Comparison of ENCODE assay signal across 1 cellular context in genomic region chr2:32715391-32715841, GRCh38.
TF ChIP-seq lines count a peak whose summit lies in the region.

No MANE protein-coding gene starts in this region.

TF ChIP-seq in GM12878, 131 proteins besides CTCF, POLR2A, EP300 and RAD21 (continued from another document and continues in another):
- TF ChIP-seq, protein P1, sequence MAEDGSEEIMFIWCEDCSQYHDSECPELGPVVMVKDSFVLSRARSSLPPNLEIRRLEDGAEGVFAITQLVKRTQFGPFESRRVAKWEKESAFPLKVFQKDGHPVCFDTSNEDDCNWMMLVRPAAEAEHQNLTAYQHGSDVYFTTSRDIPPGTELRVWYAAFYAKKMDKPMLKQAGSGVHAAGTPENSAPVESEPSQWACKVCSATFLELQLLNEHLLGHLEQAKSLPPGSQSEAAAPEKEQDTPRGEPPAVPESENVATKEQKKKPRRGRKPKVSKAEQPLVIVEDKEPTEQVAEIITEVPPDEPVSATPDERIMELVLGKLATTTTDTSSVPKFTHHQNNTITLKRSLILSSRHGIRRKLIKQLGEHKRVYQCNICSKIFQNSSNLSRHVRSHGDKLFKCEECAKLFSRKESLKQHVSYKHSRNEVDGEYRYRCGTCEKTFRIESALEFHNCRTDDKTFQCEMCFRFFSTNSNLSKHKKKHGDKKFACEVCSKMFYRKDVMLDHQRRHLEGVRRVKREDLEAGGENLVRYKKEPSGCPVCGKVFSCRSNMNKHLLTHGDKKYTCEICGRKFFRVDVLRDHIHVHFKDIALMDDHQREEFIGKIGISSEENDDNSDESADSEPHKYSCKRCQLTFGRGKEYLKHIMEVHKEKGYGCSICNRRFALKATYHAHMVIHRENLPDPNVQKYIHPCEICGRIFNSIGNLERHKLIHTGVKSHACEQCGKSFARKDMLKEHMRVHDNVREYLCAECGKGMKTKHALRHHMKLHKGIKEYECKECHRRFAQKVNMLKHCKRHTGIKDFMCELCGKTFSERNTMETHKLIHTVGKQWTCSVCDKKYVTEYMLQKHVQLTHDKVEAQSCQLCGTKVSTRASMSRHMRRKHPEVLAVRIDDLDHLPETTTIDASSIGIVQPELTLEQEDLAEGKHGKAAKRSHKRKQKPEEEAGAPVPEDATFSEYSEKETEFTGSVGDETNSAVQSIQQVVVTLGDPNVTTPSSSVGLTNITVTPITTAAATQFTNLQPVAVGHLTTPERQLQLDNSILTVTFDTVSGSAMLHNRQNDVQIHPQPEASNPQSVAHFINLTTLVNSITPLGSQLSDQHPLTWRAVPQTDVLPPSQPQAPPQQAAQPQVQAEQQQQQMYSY (CRISPR knock-in tag; IDR thresholded peaks at IDR 0.05): no peak
- TF ChIP-seq IRF3 (IDR thresholded peaks at IDR 0.05): no peak
- TF ChIP-seq BRCA1 (IDR thresholded peaks at IDR 0.05; ENCODE audit: low read depth, low read length): no peak
- TF ChIP-seq IKZF1 (conservative IDR thresholded peaks at IDR 0.05): peak; percentile 55; the same call in 1 of the 2 replicates
- no peak for TF ChIP-seq PBX3 (IDR thresholded peaks at IDR 0.05; ENCODE audit: insufficient replicate concordance, low read depth, low read length)
- TF ChIP-seq SREBF2 (IDR thresholded peaks at IDR 0.05; ENCODE audit: low read length): no peak
- TF ChIP-seq ATF3 (IDR thresholded peaks at IDR 0.05; ENCODE audit: borderline replicate concordance, extremely low read depth, low read depth, low read length): no peak
- peak; percentile 96 for TF ChIP-seq MTA2 (IDR thresholded peaks at IDR 0.05; ENCODE audit: low read depth)
- no peak for TF ChIP-seq NR2C2 (IDR thresholded peaks at IDR 0.05; ENCODE audit: borderline replicate concordance, control insufficient read depth, insufficient read length, low read depth)
- TF ChIP-seq MTA3 (IDR thresholded peaks at IDR 0.05; ENCODE audit: borderline replicate concordance, low read length): peak; percentile 95
- TF ChIP-seq, protein P2, sequence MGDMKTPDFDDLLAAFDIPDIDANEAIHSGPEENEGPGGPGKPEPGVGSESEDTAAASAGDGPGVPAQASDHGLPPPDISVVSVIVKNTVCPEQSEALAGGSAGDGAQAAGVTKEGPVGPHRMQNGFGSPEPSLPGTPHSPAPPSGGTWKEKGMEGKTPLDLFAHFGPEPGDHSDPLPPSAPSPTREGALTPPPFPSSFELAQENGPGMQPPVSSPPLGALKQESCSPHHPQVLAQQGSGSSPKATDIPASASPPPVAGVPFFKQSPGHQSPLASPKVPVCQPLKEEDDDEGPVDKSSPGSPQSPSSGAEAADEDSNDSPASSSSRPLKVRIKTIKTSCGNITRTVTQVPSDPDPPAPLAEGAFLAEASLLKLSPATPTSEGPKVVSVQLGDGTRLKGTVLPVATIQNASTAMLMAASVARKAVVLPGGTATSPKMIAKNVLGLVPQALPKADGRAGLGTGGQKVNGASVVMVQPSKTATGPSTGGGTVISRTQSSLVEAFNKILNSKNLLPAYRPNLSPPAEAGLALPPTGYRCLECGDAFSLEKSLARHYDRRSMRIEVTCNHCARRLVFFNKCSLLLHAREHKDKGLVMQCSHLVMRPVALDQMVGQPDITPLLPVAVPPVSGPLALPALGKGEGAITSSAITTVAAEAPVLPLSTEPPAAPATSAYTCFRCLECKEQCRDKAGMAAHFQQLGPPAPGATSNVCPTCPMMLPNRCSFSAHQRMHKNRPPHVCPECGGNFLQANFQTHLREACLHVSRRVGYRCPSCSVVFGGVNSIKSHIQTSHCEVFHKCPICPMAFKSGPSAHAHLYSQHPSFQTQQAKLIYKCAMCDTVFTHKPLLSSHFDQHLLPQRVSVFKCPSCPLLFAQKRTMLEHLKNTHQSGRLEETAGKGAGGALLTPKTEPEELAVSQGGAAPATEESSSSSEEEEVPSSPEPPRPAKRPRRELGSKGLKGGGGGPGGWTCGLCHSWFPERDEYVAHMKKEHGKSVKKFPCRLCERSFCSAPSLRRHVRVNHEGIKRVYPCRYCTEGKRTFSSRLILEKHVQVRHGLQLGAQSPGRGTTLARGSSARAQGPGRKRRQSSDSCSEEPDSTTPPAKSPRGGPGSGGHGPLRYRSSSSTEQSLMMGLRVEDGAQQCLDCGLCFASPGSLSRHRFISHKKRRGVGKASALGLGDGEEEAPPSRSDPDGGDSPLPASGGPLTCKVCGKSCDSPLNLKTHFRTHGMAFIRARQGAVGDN (IDR thresholded peaks at IDR 0.05): peak; percentile 43; the same call in 1 of the 2 replicates
- TF ChIP-seq SIX5 (IDR thresholded peaks at IDR 0.05; ENCODE audit: low read depth, low read length, severe bottlenecking): no peak
- TF ChIP-seq SREBF1 (IDR thresholded peaks at IDR 0.05; ENCODE audit: low read length): no peak
- no peak for TF ChIP-seq KDM1A (IDR thresholded peaks at IDR 0.05; ENCODE audit: borderline replicate concordance)
- TF ChIP-seq CBFB (IDR thresholded peaks at IDR 0.05; ENCODE audit: low read depth): peak; percentile 65; the same call in 1 of the 2 replicates
- TF ChIP-seq, protein P3, sequence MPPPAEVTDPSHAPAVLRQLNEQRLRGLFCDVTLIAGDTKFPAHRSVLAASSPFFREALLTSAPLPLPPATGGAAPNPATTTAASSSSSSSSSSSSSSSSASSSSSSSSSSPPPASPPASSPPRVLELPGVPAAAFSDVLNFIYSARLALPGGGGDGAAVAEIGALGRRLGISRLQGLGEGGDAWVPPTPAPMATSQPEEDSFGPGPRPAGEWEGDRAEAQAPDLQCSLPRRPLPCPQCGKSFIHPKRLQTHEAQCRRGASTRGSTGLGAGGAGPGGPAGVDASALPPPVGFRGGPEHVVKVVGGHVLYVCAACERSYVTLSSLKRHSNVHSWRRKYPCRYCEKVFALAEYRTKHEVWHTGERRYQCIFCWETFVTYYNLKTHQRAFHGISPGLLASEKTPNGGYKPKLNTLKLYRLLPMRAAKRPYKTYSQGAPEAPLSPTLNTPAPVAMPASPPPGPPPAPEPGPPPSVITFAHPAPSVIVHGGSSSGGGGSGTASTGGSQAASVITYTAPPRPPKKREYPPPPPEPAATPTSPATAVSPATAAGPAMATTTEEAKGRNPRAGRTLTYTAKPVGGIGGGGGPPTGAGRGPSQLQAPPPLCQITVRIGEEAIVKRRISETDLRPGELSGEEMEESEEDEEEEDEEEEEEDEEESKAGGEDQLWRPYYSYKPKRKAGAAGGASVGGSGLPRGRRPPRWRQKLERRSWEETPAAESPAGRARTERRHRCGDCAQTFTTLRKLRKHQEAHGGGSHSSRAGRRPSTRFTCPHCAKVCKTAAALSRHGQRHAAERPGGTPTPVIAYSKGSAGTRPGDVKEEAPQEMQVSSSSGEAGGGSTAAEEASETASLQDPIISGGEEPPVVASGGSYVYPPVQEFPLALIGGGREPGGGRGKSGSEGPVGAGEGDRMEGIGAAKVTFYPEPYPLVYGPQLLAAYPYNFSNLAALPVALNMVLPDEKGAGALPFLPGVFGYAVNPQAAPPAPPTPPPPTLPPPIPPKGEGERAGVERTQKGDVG (CRISPR knock-in tag; IDR thresholded peaks at IDR 0.05): no peak
- no peak for TF ChIP-seq RBBP5 (conservative IDR thresholded peaks at IDR 0.05)
- TF ChIP-seq FOXM1 (IDR thresholded peaks at IDR 0.05; ENCODE audit: low read depth, low read length): peak; percentile 99
- TF ChIP-seq, protein P4, sequence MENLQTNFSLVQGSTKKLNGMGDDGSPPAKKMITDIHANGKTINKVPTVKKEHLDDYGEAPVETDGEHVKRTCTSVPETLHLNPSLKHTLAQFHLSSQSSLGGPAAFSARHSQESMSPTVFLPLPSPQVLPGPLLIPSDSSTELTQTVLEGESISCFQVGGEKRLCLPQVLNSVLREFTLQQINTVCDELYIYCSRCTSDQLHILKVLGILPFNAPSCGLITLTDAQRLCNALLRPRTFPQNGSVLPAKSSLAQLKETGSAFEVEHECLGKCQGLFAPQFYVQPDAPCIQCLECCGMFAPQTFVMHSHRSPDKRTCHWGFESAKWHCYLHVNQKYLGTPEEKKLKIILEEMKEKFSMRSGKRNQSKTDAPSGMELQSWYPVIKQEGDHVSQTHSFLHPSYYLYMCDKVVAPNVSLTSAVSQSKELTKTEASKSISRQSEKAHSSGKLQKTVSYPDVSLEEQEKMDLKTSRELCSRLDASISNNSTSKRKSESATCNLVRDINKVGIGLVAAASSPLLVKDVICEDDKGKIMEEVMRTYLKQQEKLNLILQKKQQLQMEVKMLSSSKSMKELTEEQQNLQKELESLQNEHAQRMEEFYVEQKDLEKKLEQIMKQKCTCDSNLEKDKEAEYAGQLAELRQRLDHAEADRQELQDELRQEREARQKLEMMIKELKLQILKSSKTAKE (IDR thresholded peaks at IDR 0.05; ENCODE audit: low read depth, poor library complexity, severe bottlenecking): peak; percentile 35
- no peak for TF ChIP-seq EZH2 (IDR thresholded peaks at IDR 0.05; ENCODE audit: borderline replicate concordance, control insufficient read depth, low read depth, low read length)
- peak; percentile 80 for TF ChIP-seq NR2F1 (conservative IDR thresholded peaks at IDR 0.05)
- TF ChIP-seq BCL11A (IDR thresholded peaks at IDR 0.05; ENCODE audit: low read depth, low read length): peak; percentile 90
- no peak for TF ChIP-seq CUX1 (IDR thresholded peaks at IDR 0.05; ENCODE audit: insufficient replicate concordance, low read depth, low read length)
- peak; percentile 7 for TF ChIP-seq RELA (IDR thresholded peaks at IDR 0.05; ENCODE audit: borderline replicate concordance, partially characterized antibody)
- no peak for TF ChIP-seq POLR2AphosphoS2 (IDR thresholded peaks at IDR 0.05; ENCODE audit: low read depth, low read length)
- peak in 1 of 2 experiments; percentile 84; a peak in 2 of 4 replicates for TF ChIP-seq SRF (IDR thresholded peaks at IDR 0.05; ENCODE audit: low read depth in 2 of 2, low read length in 2 of 2)
- no peak for TF ChIP-seq STAT3 (IDR thresholded peaks at IDR 0.05; ENCODE audit: low read depth, low read length)
- TF ChIP-seq, protein P5, sequence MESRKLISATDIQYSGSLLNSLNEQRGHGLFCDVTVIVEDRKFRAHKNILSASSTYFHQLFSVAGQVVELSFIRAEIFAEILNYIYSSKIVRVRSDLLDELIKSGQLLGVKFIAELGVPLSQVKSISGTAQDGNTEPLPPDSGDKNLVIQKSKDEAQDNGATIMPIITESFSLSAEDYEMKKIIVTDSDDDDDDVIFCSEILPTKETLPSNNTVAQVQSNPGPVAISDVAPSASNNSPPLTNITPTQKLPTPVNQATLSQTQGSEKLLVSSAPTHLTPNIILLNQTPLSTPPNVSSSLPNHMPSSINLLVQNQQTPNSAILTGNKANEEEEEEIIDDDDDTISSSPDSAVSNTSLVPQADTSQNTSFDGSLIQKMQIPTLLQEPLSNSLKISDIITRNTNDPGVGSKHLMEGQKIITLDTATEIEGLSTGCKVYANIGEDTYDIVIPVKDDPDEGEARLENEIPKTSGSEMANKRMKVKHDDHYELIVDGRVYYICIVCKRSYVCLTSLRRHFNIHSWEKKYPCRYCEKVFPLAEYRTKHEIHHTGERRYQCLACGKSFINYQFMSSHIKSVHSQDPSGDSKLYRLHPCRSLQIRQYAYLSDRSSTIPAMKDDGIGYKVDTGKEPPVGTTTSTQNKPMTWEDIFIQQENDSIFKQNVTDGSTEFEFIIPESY (IDR thresholded peaks at IDR 0.05): no peak
- TF ChIP-seq TCF7 (IDR thresholded peaks at IDR 0.05; ENCODE audit: borderline replicate concordance): peak; percentile 92
- TF ChIP-seq KLF5 (IDR thresholded peaks at IDR 0.05; ENCODE audit: partially characterized antibody): no peak
- TF ChIP-seq YBX1 (IDR thresholded peaks at IDR 0.05): no peak
